In the genomic region with DNA sequence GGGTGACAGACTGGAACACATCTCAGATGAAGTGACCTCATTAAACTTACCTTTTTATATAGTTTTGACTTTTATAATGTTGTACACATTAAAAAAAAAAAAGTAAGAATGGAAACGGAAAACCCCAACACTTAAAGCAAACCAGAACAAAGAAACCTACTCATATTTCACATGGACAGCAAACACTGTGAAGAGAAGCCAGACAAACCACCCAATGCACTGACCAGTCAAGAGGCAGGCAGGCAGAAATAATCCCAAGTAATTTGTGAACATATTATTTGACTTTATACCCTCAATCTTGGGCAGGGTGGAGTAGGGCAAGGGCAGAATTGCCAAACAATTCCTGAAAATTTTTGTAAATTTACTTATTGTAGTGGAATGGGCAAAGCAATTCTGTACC, we compare ENCODE assay signal across 19 cellular contexts. TPM values are rescaled to one million over a fixed set of nuclear protein-coding genes. Genes with fewer than 3 reads are reported as not detected.
DNase-seq lines count a peak whose midpoint lies in the region; ATAC-seq and TF ChIP-seq lines count a peak whose summit lies in the region.
"Had no signal": no experiment of that assay in that cellular context is flagged by ENCODE, and none has a peak within 500 bp of the region (broad histone marks: within the 10 kb centered on the region; RNA-seq: fewer than 3 reads in every experiment).

No MANE protein-coding gene starts in this region.

- H3K9me1 ChIP-seq in IMR-90 (ENCODE audit: insufficient read depth, low read length): no peaks in the 10 kb centered on the region

- no peak overlapping the region for H4K91ac ChIP-seq in IMR-90 (ENCODE audit: insufficient read depth, low read depth, low read length)

- intact Hi-C loops in IMR-90 (cut with micrococcal nuclease): no loop called here

- no peaks in the 10 kb centered on the region for H3K9me3 ChIP-seq in IMR-90 (ENCODE audit: control insufficient read depth, insufficient read depth, low read length)
- no peaks in the 10 kb centered on the region for H3K9me3 ChIP-seq in adipocyte (ENCODE audit: control insufficient read depth, low read length)
- H3K9me3 ChIP-seq: SJCRH30 had no signal

- no TSS peak for BruUV-seq in IMR-90 (replicated peaks; lab: Mats Ljungman, UMichigan)

- H4K20me1 ChIP-seq in IMR-90 (ENCODE audit: insufficient read depth, low read length): 0 out of 2 replicates have a peak, but pooled peaks cover 4% of the 10 kb centered on the region

- dilution Hi-C loops in IMR-90 (cut with HindIII; ENCODE audit: low sequenced_read_pairs, unreplicated experiment): no loop called here

- H4K5ac ChIP-seq in IMR-90 (ENCODE audit: low read depth, low read length): no peak overlapping the region

- H3K4me1 ChIP-seq in IMR-90 (ENCODE audit: control insufficient read depth, insufficient read depth, low read length): no peaks in the 10 kb centered on the region
- H3K4me1 ChIP-seq in adipocyte (ENCODE audit: control insufficient read depth, insufficient read depth, low read length): no peaks in the 10 kb centered on the region
- H3K4me1 ChIP-seq: SJCRH30 had no signal

- H2BK5ac ChIP-seq in IMR-90 (ENCODE audit: low read depth, low read length, poor library complexity, severe bottlenecking): no peak overlapping the region

- no peak overlapping the region for H3K9ac ChIP-seq in IMR-90 (ENCODE audit: low read depth, low read length)
- H3K9ac ChIP-seq in adipocyte (ENCODE audit: low read length): no peak overlapping the region
- H3K9ac ChIP-seq: KMS-11 had no signal

- ATAC-seq in IMR-90 (ENCODE audit: low read depth) (no peak), GM18498 (IDR thresholded peaks at IDR 0.05; ENCODE audit: unreplicated experiment) (no peak)
- ATAC-seq: HepG2 had no signal

- peaks cover 27 to 50% of the 10 kb centered on the region in 2 experiments for H3K79me1 ChIP-seq in IMR-90 (ENCODE audit: low read depth in 1 of 2, low read length in 2 of 2)

- H3K56ac ChIP-seq in IMR-90 (ENCODE audit: extremely low read depth, insufficient read depth, low read length): no peak overlapping the region

- DNase-seq in COLO668 (lab: John Stamatoyannopoulos, UW; ENCODE audit: unreplicated experiment) (peak; percentile 1), IMR-90 (peak; percentile 4), adipocyte (ENCODE audit: low read depth) (peak; percentile 20), iris pigment epithelial cell (ENCODE audit: low read depth) (peak; percentile 57), NCI-H82 treated with DMSO at 0.1 percent for 48 hours (lab: John Stamatoyannopoulos, UW; ENCODE audit: unreplicated experiment) (no peak), retina (no peak), NCI-H446 treated with DMSO at 0.1 percent for 48 hours (lab: John Stamatoyannopoulos, UW) (no peak)
- DNase-seq: COR-L47, EL, HFFc6, NCI-H1092, NCI-H1694 treated with DMSO at 0.1 percent for 48 hours, NCI-H2171, NCI-H524 treated with DMSO at 0.1 percent for 48 hours, SJCRH30 had no signal

- no peak overlapping the region for H2BK15ac ChIP-seq in IMR-90 (ENCODE audit: low read depth, low read length)

- H3K36me3 ChIP-seq in IMR-90 (ENCODE audit: control insufficient read depth, insufficient read depth, low read length) (peaks cover 25% of the 10 kb centered on the region), adipocyte (ENCODE audit: control insufficient read depth, insufficient read depth, low read length, severe bottlenecking) (peaks cover 28% of the 10 kb centered on the region)
- H3K36me3 ChIP-seq: SJCRH30 had no signal

- no peak for TF ChIP-seq CTCF in IMR-90 (conservative IDR thresholded peaks at IDR 0.05; ENCODE audit: low read depth, low read length)

- POLR2A ChIA-PET in IMR-90 (lab: Charles Lee; ENCODE audit: unreplicated experiment): no interaction called here

- H3K14ac ChIP-seq in IMR-90 (replicated peaks; ENCODE audit: low read depth, low read length): no peak overlapping the region

- CTCF ChIA-PET in IMR-90 (lab: Yijun Ruan, JAX): no interaction called here

- H3K18ac ChIP-seq in IMR-90 (ENCODE audit: low read depth, low read length): no peak overlapping the region

- no peak overlapping the region for H2BK20ac ChIP-seq in IMR-90 (ENCODE audit: low read depth, low read length)

- in situ Hi-C loops in IMR-90 (cut with MboI; ENCODE audit: low sequenced_read_pairs): no loop called here

- H3K4me3 ChIP-seq in IMR-90 (ENCODE audit: insufficient read depth, low read depth, low read length) (no peak overlapping the region), adipocyte (ENCODE audit: low read length) (no peak overlapping the region)
- H3K4me3 ChIP-seq: SJCRH30 had no signal

- no peak for TF ChIP-seq RAD21 in IMR-90 (IDR thresholded peaks at IDR 0.05; ENCODE audit: low read length)

- no peak overlapping the region for H3K23ac ChIP-seq in IMR-90 (ENCODE audit: low read depth, low read length)

- H2AFZ ChIP-seq in IMR-90 (replicated peaks; ENCODE audit: low read length, poor library complexity): no peak overlapping the region

- TF ChIP-seq POLR2A in IMR-90 (IDR thresholded peaks at IDR 0.05; ENCODE audit: low read depth, low read length): no peak

- no peak overlapping the region for H3K4me2 ChIP-seq in IMR-90 (ENCODE audit: low read depth, low read length)
- H3K4me2 ChIP-seq: KMS-11 had no signal

- no CpG with 5 or more reads among the region's 1 CpG for WGBS in IMR-90 (ENCODE audit: extremely low coverage in 2 of 2, insufficient read length in 1 of 2), 2 experiments

- no peak overlapping the region for H2BK120ac ChIP-seq in IMR-90 (ENCODE audit: low read depth, low read length)

- H3K27me3 ChIP-seq in IMR-90 (ENCODE audit: control insufficient read depth, insufficient read depth, low read length): no peaks in the 10 kb centered on the region
- no peaks in the 10 kb centered on the region for H3K27me3 ChIP-seq in adipocyte (replicated peaks; ENCODE audit: control insufficient read depth, insufficient read depth, low read length)
- H3K27me3 ChIP-seq: SJCRH30 had no signal

- no peak overlapping the region for H4K8ac ChIP-seq in IMR-90 (ENCODE audit: low read depth in 2 of 2, low read length in 2 of 2)

- no peak overlapping the region for H2AK5ac ChIP-seq in IMR-90 (ENCODE audit: low read depth, low read length)

- no peak overlapping the region for H2AK9ac ChIP-seq in IMR-90 (replicated peaks; ENCODE audit: low read depth, low read length, poor library complexity)

- no peak overlapping the region for H3K4ac ChIP-seq in IMR-90 (ENCODE audit: low read depth, low read length)

- H3K27ac ChIP-seq in IMR-90 (ENCODE audit: insufficient read depth, low read length): no peak overlapping the region
- H3K27ac ChIP-seq: C4-2B, KMS-11, SJCRH30 had no signal

TF ChIP-seq in IMR-90, 13 proteins besides CTCF, POLR2A, EP300 and RAD21:
- TF ChIP-seq FOS (IDR thresholded peaks at IDR 0.05; ENCODE audit: low read depth, low read length) (no peak), CHD1 (IDR thresholded peaks at IDR 0.05; ENCODE audit: low read depth, low read length) (no peak), MXI1 (IDR thresholded peaks at IDR 0.05; ENCODE audit: borderline replicate concordance, low read depth, low read length) (no peak), CEBPB (IDR thresholded peaks at IDR 0.05; ENCODE audit: low read depth, low read length) (no peak), MAZ (IDR thresholded peaks at IDR 0.05; ENCODE audit: borderline replicate concordance, low read depth, low read length) (no peak)

RNA-seq across cellular contexts. Expression of a gene that starts 39.8 kb away (rescaled TPM):
- 31.7 and 49.4 TPM in 2 replicates for total RNA-seq in IMR-90 (2012; rRNA removed)
- 9.5 and 11.5 TPM in 2 replicates for polyA plus RNA-seq in IMR-90 (2012; rRNA removed)
- polyA plus RNA-seq in IMR-90 (2012; cell fraction: cytosol; rRNA removed): 1.9 and 2.1 TPM in 2 replicates
- 1.7 and 11.2 TPM in 2 replicates for polyA plus RNA-seq in IMR-90 (2012; cell fraction: nucleus; rRNA removed; ENCODE audit: low replicate concordance)

Comparison
In these comparisons a context has a peak if more than half of its experiments do, and no peak if none do; other contexts are left out.
1. DNase-seq: peak in COLO668 (single experiment), IMR-90 (single experiment), adipocyte (single experiment) and iris pigment epithelial cell (single experiment); none in NCI-H82 treated with DMSO at 0.1 percent for 48 hours (single experiment), retina (single experiment) and NCI-H446 treated with DMSO at 0.1 percent for 48 hours (single experiment).